Comparison of ENCODE assay signal across 8 cellular contexts in genomic region chr19:12834976-12835757, GRCh38. TPM values are rescaled to one million over a fixed set of nuclear protein-coding genes. Genes with fewer than 3 reads are reported as not detected.
DNase-seq lines count a peak whose midpoint lies in the region; ATAC-seq and TF ChIP-seq lines count a peak whose summit lies in the region.

No MANE protein-coding gene starts in this region.

- TF ChIP-seq CTCF in HEK293 (tag by site-specific recombination; IDR thresholded peaks at IDR 0.05), result no peak
- no peak for TF ChIP-seq CTCF in SU-DHL-6 (IDR thresholded peaks at IDR 0.05; ENCODE audit: insufficient read depth, low read length, poor library complexity, severe bottlenecking)
- TF ChIP-seq CTCF in smooth muscle cell (IDR thresholded peaks at IDR 0.05; ENCODE audit: borderline replicate concordance, insufficient read depth, poor library complexity, severe bottlenecking), result no peak

- CTCF ChIA-PET in CD4-positive, alpha-beta memory T cell (lab: Charles Lee; ENCODE audit: partially characterized antibody), result interaction anchor here (2.2 kb wide), 1 partner anchor 13 kb away, joined by 7 read pairs; no protein-coding TSS in a partner anchor
- CTCF ChIA-PET in HEK293 (lab: Yijun Ruan, JAX), result interaction anchor here (1.1 to 1.9 kb wide), 4 partner anchors 10 to 78 kb away, joined by 3 to 15 read pairs (median 4); no protein-coding TSS in a partner anchor

- H3K27me3 Mint-ChIP-seq in CD4-positive, alpha-beta memory T cell, result peaks cover 65 to 67% of the 10 kb centered on the region in 2 donors

- peak overlapping the region; percentile 60 for H3K4me2 ChIP-seq in SU-DHL-6 (ENCODE audit: low read depth, low read length, poor library complexity, severe bottlenecking)
- H3K4me2 ChIP-seq in smooth muscle cell, result no peak overlapping the region

- H3K36me3 ChIP-seq in CD4-positive, alpha-beta memory T cell (ENCODE audit: insufficient read depth, low read length), result no peaks in the 10 kb centered on the region
- no peaks in the 10 kb centered on the region for H3K36me3 ChIP-seq in HEK293 (ENCODE audit: control insufficient read depth in 2 of 2, insufficient read depth in 1 of 2, low read length in 2 of 2)
- no peaks in the 10 kb centered on the region for H3K36me3 ChIP-seq in SU-DHL-6 (ENCODE audit: low read length)
- no peaks in the 10 kb centered on the region for H3K36me3 ChIP-seq in smooth muscle cell (ENCODE audit: low read depth)

- H3K4me3 ChIP-seq in CD4-positive, alpha-beta memory T cell (ENCODE audit: low read length in 2 of 2), result no peak overlapping the region
- H3K4me3 ChIP-seq in HEK293 (ENCODE audit: low read depth, low read length), result no peak overlapping the region
- H3K4me3 ChIP-seq in SU-DHL-6 (ENCODE audit: insufficient read depth, low read length, poor library complexity, severe bottlenecking), result no peak overlapping the region
- H3K4me3 ChIP-seq in smooth muscle cell, result no peak overlapping the region

- intact Hi-C loops in CD4-positive, alpha-beta memory T cell (cut with micrococcal nuclease), result no loop called here

- H3K9ac ChIP-seq in SU-DHL-6 (ENCODE audit: low read length) (peak overlapping the region; percentile 71; the same call in 1 of the 2 replicates), smooth muscle cell (ENCODE audit: low read depth) (no peak overlapping the region)

- peaks cover 0 to 11% (median 4%) of the 10 kb centered on the region in 8 donors for H3K9me3 Mint-ChIP-seq in CD4-positive, alpha-beta memory T cell

- no peaks in the 10 kb centered on the region for H3K9me2 ChIP-seq in SU-DHL-6 (replicated peaks; ENCODE audit: insufficient read depth, low read length)

- H3K27me3 ChIP-seq in CD4-positive, alpha-beta memory T cell (ENCODE audit: insufficient read depth, low read length), result peaks cover 72% of the 10 kb centered on the region
- H3K27me3 ChIP-seq in SU-DHL-6 (ENCODE audit: low read length) (no peaks in the 10 kb centered on the region), smooth muscle cell (ENCODE audit: low read depth) (peaks cover 60% of the 10 kb centered on the region)

- no peak overlapping the region for H3K27ac ChIP-seq in CD4-positive, alpha-beta memory T cell (ENCODE audit: low read depth, low read length)
- no peak overlapping the region for H3K27ac ChIP-seq in HEK293 (ENCODE audit: extremely low read depth, low read depth, low read length)
- no peak overlapping the region for H3K27ac ChIP-seq in SU-DHL-6 (ENCODE audit: low read depth, low read length)
- no peak overlapping the region for H3K27ac ChIP-seq in smooth muscle cell (ENCODE audit: low read depth)

- H3K27ac Mint-ChIP-seq in CD4-positive, alpha-beta memory T cell, result peak overlapping the region in 1 of 7 donors; percentile 55

- no peaks in the 10 kb centered on the region for H3K9me3 ChIP-seq in CD4-positive, alpha-beta memory T cell (ENCODE audit: control insufficient read depth in 1 of 2, low read length in 2 of 2)
- no peaks in the 10 kb centered on the region for H3K9me3 ChIP-seq in HEK293 (ENCODE audit: control insufficient read depth, insufficient read depth, low read depth, low read length)
- H3K9me3 ChIP-seq in SU-DHL-6 (ENCODE audit: insufficient read depth, low read length), result no peaks in the 10 kb centered on the region
- H3K9me3 ChIP-seq in smooth muscle cell (replicated peaks; ENCODE audit: low read depth), result no peaks in the 10 kb centered on the region

- WGBS in smooth muscle cell (ENCODE audit: low lambda C conversion rate), result 16% methylated on average over 38 of the region's 39 CpGs

- H3K4me1 Mint-ChIP-seq in CD4-positive, alpha-beta memory T cell, result peaks cover 20 to 51% (median 33%) of the 10 kb centered on the region in 4 donors

- H4K20me1 ChIP-seq in SU-DHL-6 (ENCODE audit: low read depth, low read length), result no peaks in the 10 kb centered on the region
- peaks cover 3% of the 10 kb centered on the region for H4K20me1 ChIP-seq in smooth muscle cell (ENCODE audit: low read depth)

- H3F3A ChIP-seq in SU-DHL-6 (ENCODE audit: insufficient read depth) (peaks cover 25% of the 10 kb centered on the region), smooth muscle cell (ENCODE audit: low read depth) (peaks cover 11% of the 10 kb centered on the region)

- H3K79me2 ChIP-seq in SU-DHL-6 (ENCODE audit: insufficient read depth, low read length) (0 out of 2 replicates have a peak, but pooled peaks cover 3% of the 10 kb centered on the region), smooth muscle cell (ENCODE audit: low read depth) (no peaks in the 10 kb centered on the region)

- peaks cover 0 to 4% of the 10 kb centered on the region in 2 donors for H3K36me3 Mint-ChIP-seq in CD4-positive, alpha-beta memory T cell

- ATAC-seq in GM21528 (IDR thresholded peaks at IDR 0.05; ENCODE audit: low FRiP score, unreplicated experiment), result no peak

- H2AFZ ChIP-seq in SU-DHL-6 (ENCODE audit: low read depth, low read length, severe bottlenecking) (no peak overlapping the region), smooth muscle cell (ENCODE audit: low read depth) (no peak overlapping the region)

- POLR2A ChIA-PET in CD4-positive, alpha-beta memory T cell (lab: Charles Lee; ENCODE audit: partially characterized antibody), result no interaction called here
- POLR2A ChIA-PET in HEK293 (lab: Yijun Ruan, JAX), result interaction anchor here (1.4 to 1.5 kb wide), 2 partner anchors 29 to 46 kb away, joined by 3 to 6 read pairs; partner anchors contain the start of genes DNASE2 and RNASEH2A

- peaks cover 39% of the 10 kb centered on the region for H3K4me1 ChIP-seq in CD4-positive, alpha-beta memory T cell (ENCODE audit: insufficient read depth, low read length)
- H3K4me1 ChIP-seq in HEK293 (ENCODE audit: control insufficient read depth, insufficient read depth, low read length) (0 out of 2 replicates have a peak, but pooled peaks cover 2% of the 10 kb centered on the region), smooth muscle cell (ENCODE audit: low read depth) (peaks cover 3% of the 10 kb centered on the region)

- DNase-seq in CD4-positive, alpha-beta memory T cell, result no peak
- peak; percentile 68 for DNase-seq in islet precursor cell
- DNase-seq in activated gamma-delta T cell treated with Interleukin-2 at 50 U/mL for 16 hours, result no peak
- no peak for DNase-seq in smooth muscle cell (lab: John Stamatoyannopoulos, UW; ENCODE audit: unreplicated experiment)
- DNase-seq in SIG-M5 (lab: John Stamatoyannopoulos, UW), result no peak

- peak overlapping the region in 5 of 8 donors; percentile 52 to 82 (median 65) for H3K4me3 Mint-ChIP-seq in CD4-positive, alpha-beta memory T cell

TF ChIP-seq in HEK293, 187 proteins besides CTCF, POLR2A, EP300 and RAD21 (continues in another document):
- TF ChIP-seq ZFHX2 (tag by site-specific recombination; conservative IDR thresholded peaks at IDR 0.05) (peak; percentile 62), REST (tag by site-specific recombination; IDR thresholded peaks at IDR 0.05) (no peak), ZNF76 (tag by site-specific recombination; IDR thresholded peaks at IDR 0.05; ENCODE audit: borderline replicate concordance, low read depth) (no peak)

RNA-seq across cellular contexts. Expression of gene RTBDN, which starts 0.8 kb away (rescaled TPM):
- not detected for total RNA-seq in CD4-positive, alpha-beta memory T cell
- not detected for polyA plus RNA-seq in CD4-positive, alpha-beta memory T cell
- 4.6 TPM in 1 of 2 replicates, not detected in the other for total RNA-seq in smooth muscle cell
- 1.7 TPM in 1 of 2 replicates, not detected in the other for polyA plus RNA-seq in smooth muscle cell

RNA-seq across cellular contexts. Expression of gene MAST1, which starts 3.1 kb away (rescaled TPM):
- not detected for total RNA-seq in CD4-positive, alpha-beta memory T cell
- under 1 TPM in 1 of 2 donors, not detected in 1; 0.48 TPM for polyA plus RNA-seq in CD4-positive, alpha-beta memory T cell
- 0.99 and 3.2 TPM in 2 replicates for total RNA-seq in smooth muscle cell
- polyA plus RNA-seq in smooth muscle cell, result 2.0 and 2.7 TPM in 2 replicates

RNA-seq across cellular contexts. Expression of gene RNASEH2A, which starts 28.8 kb away (rescaled TPM):
- total RNA-seq in CD4-positive, alpha-beta memory T cell, result 10 to 100 TPM; 10.5 to 12.6 TPM
- polyA plus RNA-seq in CD4-positive, alpha-beta memory T cell, result 10 to 100 TPM; 16.9 to 23.5 TPM
- 8.7 and 15.7 TPM in 2 replicates for total RNA-seq in smooth muscle cell
- polyA plus RNA-seq in smooth muscle cell, result 34.8 and 34.9 TPM in 2 replicates

RNA-seq across cellular contexts. Expression of gene THSD8, which starts 33.3 kb away (rescaled TPM):
- total RNA-seq in CD4-positive, alpha-beta memory T cell, result 1 to 10 TPM; 2.2 to 3.2 TPM
- 1 to 10 TPM; 1.5 to 4.4 TPM for polyA plus RNA-seq in CD4-positive, alpha-beta memory T cell
- not detected in 2 replicates for total RNA-seq in smooth muscle cell
- 8.0 and 10.1 TPM in 2 replicates for polyA plus RNA-seq in smooth muscle cell

RNA-seq across cellular contexts. Expression of gene PRDX2, which starts 33.6 kb away (rescaled TPM):
- total RNA-seq in CD4-positive, alpha-beta memory T cell, result 100 to 1,000 TPM; 116 to 120 TPM
- 100 to 1,000 TPM; 266 to 533 TPM for polyA plus RNA-seq in CD4-positive, alpha-beta memory T cell
- 351 and 400 TPM in 2 replicates for total RNA-seq in smooth muscle cell
- polyA plus RNA-seq in smooth muscle cell, result 371 and 391 TPM in 2 replicates
